ENCODE assay signal across 20 cellular contexts in genomic region chr21:17752171-17752570, GRCh38.
DNase-seq lines count a peak whose midpoint lies in the region; ATAC-seq and TF ChIP-seq lines count a peak whose summit lies in the region.
"Had no signal": no experiment of that assay in that cellular context is flagged by ENCODE, and none has a peak within 500 bp of the region (broad histone marks: within the 10 kb centered on the region; RNA-seq: fewer than 3 reads in every experiment).

No MANE protein-coding gene starts in this region.

- H3K27ac Mint-ChIP-seq in activated CD8-positive, alpha-beta memory T cell treated with anti-CD3 and anti-CD28 coated beads, Interleukin-2, amount 10 ng/mL, durations not matched to agents 7 days and 5 days: peak overlapping the region; percentile 26
- H3K27ac Mint-ChIP-seq in nephron progenitor cell: peak overlapping the region; percentile 93
- H3K27ac Mint-ChIP-seq: B cell; CD4-positive, alpha-beta T cell; CD8-positive, alpha-beta T cell had no signal

- no peak for ATAC-seq in activated CD8-positive, alpha-beta memory T cell treated with anti-CD3 and anti-CD28 coated beads, Interleukin-2, amount 10 ng/mL, durations not matched to agents 7 days and 5 days
- ATAC-seq in GM18870 (IDR thresholded peaks at IDR 0.05; ENCODE audit: unreplicated experiment) (no peak), HG03095 (IDR thresholded peaks at IDR 0.05; ENCODE audit: unreplicated experiment) (no peak)
- ATAC-seq: A549; CD8-positive, alpha-beta T cell; GM12878 had no signal

- H3K4me1 Mint-ChIP-seq in activated CD8-positive, alpha-beta memory T cell treated with anti-CD3 and anti-CD28 coated beads, Interleukin-2, amount 10 ng/mL, durations not matched to agents 7 days and 5 days: no peaks in the 10 kb centered on the region
- peaks cover 6% of the 10 kb centered on the region for H3K4me1 Mint-ChIP-seq in nephron progenitor cell
- H3K4me1 Mint-ChIP-seq: B cell had no signal

- no peak for TF ChIP-seq CTCF in nephron progenitor cell (IDR thresholded peaks at IDR 0.05)

- H3K36me3 Mint-ChIP-seq in activated CD8-positive, alpha-beta memory T cell treated with anti-CD3 and anti-CD28 coated beads, Interleukin-2, amount 10 ng/mL, durations not matched to agents 7 days and 5 days: peaks cover 2% of the 10 kb centered on the region
- no peaks in the 10 kb centered on the region for H3K36me3 Mint-ChIP-seq in nephron progenitor cell (ENCODE audit: low read depth)

- H3K4me3 Mint-ChIP-seq in activated CD8-positive, alpha-beta memory T cell treated with anti-CD3 and anti-CD28 coated beads, Interleukin-2, amount 10 ng/mL, durations not matched to agents 7 days and 5 days: no peak overlapping the region
- H3K4me3 Mint-ChIP-seq in nephron progenitor cell: no peak overlapping the region
- H3K4me3 Mint-ChIP-seq: B cell; CD4-positive, alpha-beta T cell; CD8-positive, alpha-beta T cell had no signal

- H3K27me3 Mint-ChIP-seq in activated CD8-positive, alpha-beta memory T cell treated with anti-CD3 and anti-CD28 coated beads, Interleukin-2, amount 10 ng/mL, durations not matched to agents 7 days and 5 days: no peaks in the 10 kb centered on the region
- peaks cover 3% of the 10 kb centered on the region for H3K27me3 Mint-ChIP-seq in nephron progenitor cell (ENCODE audit: low read depth, poor library complexity)
- H3K27me3 Mint-ChIP-seq: B cell; CD4-positive, alpha-beta T cell had no signal

- no peak for DNase-seq in activated CD8-positive, alpha-beta memory T cell treated with anti-CD3 and anti-CD28 coated beads, Interleukin-2, amount 10 ng/mL, durations not matched to agents 7 days and 5 days
- DNase-seq in activated CD8-positive, alpha-beta memory T cell treated with anti-CD3 and anti-CD28 coated beads for 24 hours: no peak
- DNase-seq in COLO829 (ENCODE audit: low spot score) (peak; percentile 21), nephron progenitor cell (no peak)
- DNase-seq: AML-193; CD4-positive, alpha-beta T cell; CD8-positive, alpha-beta T cell; COR-L47; DMS 273 treated with DMSO at 0.1 percent for 48 hours; DMS153; DMS53; DMS79; DND-41; EL; GDM1 had no signal

- CTCF ChIA-PET in activated CD8-positive, alpha-beta memory T cell treated with anti-CD3 and anti-CD28 coated beads, Interleukin-2, amount 10 ng/mL, durations not matched to agents 7 days and 5 days (lab: Charles Lee): no interaction called here

- H3K9me3 Mint-ChIP-seq in activated CD8-positive, alpha-beta memory T cell treated with anti-CD3 and anti-CD28 coated beads, Interleukin-2, amount 10 ng/mL, durations not matched to agents 7 days and 5 days (ENCODE audit: low read depth): peaks cover 2% of the 10 kb centered on the region
- peaks cover 20% of the 10 kb centered on the region for H3K9me3 Mint-ChIP-seq in nephron progenitor cell
- H3K9me3 Mint-ChIP-seq: CD4-positive, alpha-beta T cell; CD8-positive, alpha-beta T cell had no signal
